11 cellular contexts compared by ENCODE assay signal in genomic region chr1:201535778-201536245, GRCh38. TPM values are rescaled to one million over a fixed set of nuclear protein-coding genes. Genes with fewer than 3 reads are reported as not detected.
DNase-seq lines count a peak whose midpoint lies in the region; ATAC-seq and TF ChIP-seq lines count a peak whose summit lies in the region.
"Had no signal": no experiment of that assay in that cellular context is flagged by ENCODE, and none has a peak within 500 bp of the region (broad histone marks: within the 10 kb centered on the region; RNA-seq: fewer than 3 reads in every experiment).

No MANE protein-coding gene starts in this region.

- no peaks in the 10 kb centered on the region for H4K20me1 ChIP-seq in BLaER1

- H3K9ac ChIP-seq in BLaER1 (no peak overlapping the region), adipocyte (ENCODE audit: low read length) (peak overlapping the region; percentile 71)
- H3K9ac ChIP-seq: parathyroid adenoma had no signal

- peak overlapping the region; percentile 69 for H3K4me2 ChIP-seq in BLaER1

- no peaks in the 10 kb centered on the region for H3K9me3 ChIP-seq in BLaER1
- H3K9me3 ChIP-seq in adipocyte (ENCODE audit: control insufficient read depth, low read length) = no peaks in the 10 kb centered on the region
- H3K9me3 ChIP-seq in ovary = no peaks in the 10 kb centered on the region

- no peak for TF ChIP-seq EP300 in ovary (IDR thresholded peaks at IDR 0.05)

- peaks cover 91% of the 10 kb centered on the region for H3K4me1 ChIP-seq in BLaER1
- peaks cover 74% of the 10 kb centered on the region for H3K4me1 ChIP-seq in adipocyte (ENCODE audit: control insufficient read depth, insufficient read depth, low read length)
- H3K4me1 ChIP-seq in ovary (ENCODE audit: insufficient read depth) = peaks cover 5% of the 10 kb centered on the region

- H3K36me3 ChIP-seq in BLaER1 (no peaks in the 10 kb centered on the region), adipocyte (ENCODE audit: control insufficient read depth, insufficient read depth, low read length, severe bottlenecking) (no peaks in the 10 kb centered on the region), ovary (no peaks in the 10 kb centered on the region)

- intact Hi-C loops in left ventricle myocardium superior (cut with micrococcal nuclease) (no loop called here), ovary (cut with DNase I) (loop anchor here in 2 of 4 donors (5.0 to 10.0 kb wide), 2 partner anchors 256 to 259 kb away; no protein-coding TSS in a partner anchor)

- no peak for DNase-seq in adipocyte (ENCODE audit: low read depth)
- DNase-seq in left ventricle myocardium superior = no peak
- DNase-seq in NCI-H187 (lab: John Stamatoyannopoulos, UW) = no peak
- DNase-seq in ovary = no peak
- no peak for DNase-seq in stimulated activated naive CD4-positive, alpha-beta T cell (lab: John Stamatoyannopoulos, UW)
- DNase-seq: activated naive CD4-positive, alpha-beta T cell treated with anti-CD3 and anti-CD28 coated beads, Interleukin-2, amount 10 ng/mL, durations not matched to agents 7 days and 5 days; KBM-7 had no signal

- H3K4me3 ChIP-seq in BLaER1 (no peak overlapping the region), adipocyte (ENCODE audit: low read length) (peak overlapping the region; percentile 71), skin epidermis (no peak overlapping the region), ovary (no peak overlapping the region)

- H3K27ac ChIP-seq in BLaER1 = peak overlapping the region; percentile 15; the same call in 1 of the 2 replicates
- H3K27ac ChIP-seq in skin epidermis = peak overlapping the region in 18 of 21 experiments; percentile 6 to 86 (median 58)
- H3K27ac ChIP-seq in ovary = no peak overlapping the region
- H3K27ac ChIP-seq: parathyroid adenoma had no signal

- H3K27me3 ChIP-seq in BLaER1 (peaks cover 38% of the 10 kb centered on the region), adipocyte (replicated peaks; ENCODE audit: control insufficient read depth, insufficient read depth, low read length) (no peaks in the 10 kb centered on the region), ovary (no peaks in the 10 kb centered on the region)

- TF ChIP-seq POLR2A in ovary (IDR thresholded peaks at IDR 0.05) = no peak

- ATAC-seq in left ventricle myocardium superior (peak; percentile 8), HG03025 (IDR thresholded peaks at IDR 0.05; ENCODE audit: low FRiP score, unreplicated experiment) (no peak)

- TF ChIP-seq CTCF in ovary (IDR thresholded peaks at IDR 0.05) = no peak

- WGBS in ovary, 3 donors = 83 to 89% (median 86%) methylated on average over 6 of the region's 6 CpGs

RNA-seq across cellular contexts. Expression of gene NAV1, which starts 3.1 kb away (rescaled TPM):
- total RNA-seq in left ventricle myocardium superior (63.3 TPM), ovary (10 to 100 TPM in 4 of 7 donors, 1 to 10 TPM in 3; 6.2 to 19.6 (median 11.3) TPM)
- 10 to 100 TPM in 1 of 2 donors, 1 to 10 TPM in 1; 3.4 to 17.3 TPM for polyA plus RNA-seq in ovary

RNA-seq across cellular contexts. Expression of gene CSRP1, which starts 28.9 kb away (rescaled TPM):
- total RNA-seq in left ventricle myocardium superior = 41.4 TPM
- 100 to 1,000 TPM; 205 to 767 (median 274) TPM for total RNA-seq in ovary
- 100 to 1,000 TPM; 270 to 783 TPM for polyA plus RNA-seq in ovary

Comparison
In these comparisons a context has a peak if more than half of its experiments do, and no peak if none do; other contexts are left out.
1. H3K27ac ChIP-seq: peak in BLaER1 (single experiment) and skin epidermis (18 of 21); none in ovary (0 of 2).